8 cellular contexts compared by ENCODE assay signal in genomic region chr7:100890640-100891521, GRCh38. TPM values are rescaled to one million over a fixed set of nuclear protein-coding genes. Genes with fewer than 3 reads are reported as not detected.
DNase-seq lines count a peak whose midpoint lies in the region; ATAC-seq and TF ChIP-seq lines count a peak whose summit lies in the region.

No MANE protein-coding gene starts in this region.

- POLR2A ChIA-PET in AG04450 (lab: Yijun Ruan, JAX) = interaction anchor here (1.4 to 4.4 kb wide), 2 partner anchors 14 to 24 kb away, joined by 7 to 71 read pairs; partner anchors contain the start of genes SRRT and TRIP6
- POLR2A ChIA-PET in IMR-90 (lab: Charles Lee; ENCODE audit: unreplicated experiment) = interaction anchor here (0.5 to 1.4 kb wide), 5 partner anchors 10 to 314 kb away, joined by 3 to 15 read pairs (median 4); partner anchors contain the start of gene SRRT

- H3K4me1 ChIP-seq in IMR-90 (ENCODE audit: control insufficient read depth, insufficient read depth, low read length) = peaks cover 16% of the 10 kb centered on the region
- H3K4me1 ChIP-seq in mucosa of rectum (ENCODE audit: control insufficient read depth in 2 of 2, insufficient read depth in 2 of 2, low read length in 2 of 2) = peaks cover 39 to 42% of the 10 kb centered on the region in 2 donors

- H3K36me3 Mint-ChIP-seq in central memory CD8-positive, alpha-beta T cell (ENCODE audit: insufficient read depth) = peaks cover 32% of the 10 kb centered on the region

- H3K9me3 ChIP-seq in AG04450 (ENCODE audit: control insufficient read depth, insufficient read depth, low read length) (peaks cover 4% of the 10 kb centered on the region; the same call in 1 of the 2 replicates), IMR-90 (ENCODE audit: control insufficient read depth, insufficient read depth, low read length) (no peaks in the 10 kb centered on the region), mucosa of rectum (ENCODE audit: control insufficient read depth in 2 of 2, low read length in 2 of 2) (no peaks in the 10 kb centered on the region)

- peak overlapping the region; percentile 90 for H3K14ac ChIP-seq in IMR-90 (replicated peaks; ENCODE audit: low read depth, low read length)

- DNase-seq in AG04450 (ENCODE audit: low read depth, low spot score) (no peak), IMR-90 (no peak), putamen (ENCODE audit: low spot score) (no peak), anterior cingulate cortex (lab: John Stamatoyannopoulos, UW) (no peak)
- no peak for DNase-seq in central memory CD8-positive, alpha-beta T cell (ENCODE audit: low spot score in 2 of 2)

- H3K23ac ChIP-seq in IMR-90 (ENCODE audit: low read depth, low read length) = peak overlapping the region; percentile 70; the same call in 1 of the 2 replicates

- H3K9me1 ChIP-seq in IMR-90 (ENCODE audit: insufficient read depth, low read length) = peaks cover 3% of the 10 kb centered on the region; the same call in 1 of the 2 replicates

- no peak for TF ChIP-seq RAD21 in IMR-90 (IDR thresholded peaks at IDR 0.05; ENCODE audit: low read length)

- H3K36me3 ChIP-seq in IMR-90 (ENCODE audit: control insufficient read depth, insufficient read depth, low read length) (peaks cover 29% of the 10 kb centered on the region), mucosa of rectum (ENCODE audit: control insufficient read depth in 2 of 2, insufficient read depth in 2 of 2, low read length in 2 of 2) (peaks cover 15 to 29% of the 10 kb centered on the region in 2 donors)

- H2AK5ac ChIP-seq in IMR-90 (ENCODE audit: low read depth, low read length) = peak overlapping the region; percentile 91

- peaks cover 38% of the 10 kb centered on the region for H3K27me3 Mint-ChIP-seq in central memory CD8-positive, alpha-beta T cell

- peak overlapping the region; percentile 85 for H4K91ac ChIP-seq in IMR-90 (ENCODE audit: insufficient read depth, low read depth, low read length)

- 0 out of 2 replicates have a peak overlapping the region, but pooled peaks have one; percentile 43 for H3K56ac ChIP-seq in IMR-90 (ENCODE audit: extremely low read depth, insufficient read depth, low read length)

- TF ChIP-seq CTCF in AG04450 (IDR thresholded peaks at IDR 0.05; ENCODE audit: low read depth, low read length) (no peak), IMR-90 (conservative IDR thresholded peaks at IDR 0.05; ENCODE audit: low read depth, low read length) (no peak)

- peak overlapping the region; percentile 70 for H3K18ac ChIP-seq in IMR-90 (ENCODE audit: low read depth, low read length)

- dilution Hi-C loops in IMR-90 (cut with HindIII; ENCODE audit: low sequenced_read_pairs, unreplicated experiment) = no loop called here

- H3K4me2 ChIP-seq in IMR-90 (ENCODE audit: low read depth, low read length) = peak overlapping the region; percentile 53; the same call in 1 of the 2 replicates

- no peak for TF ChIP-seq POLR2A in IMR-90 (IDR thresholded peaks at IDR 0.05; ENCODE audit: low read depth, low read length)

- intact Hi-C loops in IMR-90 (cut with micrococcal nuclease) = no loop called here

- peak overlapping the region; percentile 75 for H3K27ac ChIP-seq in AG04450 (ENCODE audit: low read depth, low read length)
- peak overlapping the region; percentile 91 for H3K27ac ChIP-seq in IMR-90 (ENCODE audit: insufficient read depth, low read length)
- H3K27ac ChIP-seq in mucosa of rectum (ENCODE audit: low read depth in 2 of 2, low read length in 2 of 2) = peak overlapping the region; percentile 93 to 95

- H3K27ac Mint-ChIP-seq in central memory CD8-positive, alpha-beta T cell (ENCODE audit: low read depth) = no peak overlapping the region

- H2AK9ac ChIP-seq in IMR-90 (replicated peaks; ENCODE audit: low read depth, low read length, poor library complexity) = peak overlapping the region; percentile 86

- H2AFZ ChIP-seq in IMR-90 (replicated peaks; ENCODE audit: low read length, poor library complexity) = peak overlapping the region; percentile 87

- in situ Hi-C loops in IMR-90 (cut with MboI; ENCODE audit: low sequenced_read_pairs) = loop anchor here (5.0 to 10.0 kb wide), 2 partner anchors 166 to 394 kb away; no protein-coding TSS in a partner anchor

- H3K4ac ChIP-seq in IMR-90 (ENCODE audit: low read depth, low read length) = peak overlapping the region; percentile 95

- H3K4me3 Mint-ChIP-seq in central memory CD8-positive, alpha-beta T cell = peak overlapping the region; percentile 77

- peak overlapping the region; percentile 99 for H4K5ac ChIP-seq in IMR-90 (ENCODE audit: low read depth, low read length)

- H3K4me1 Mint-ChIP-seq in central memory CD8-positive, alpha-beta T cell = peaks cover 47% of the 10 kb centered on the region

- H3K9ac ChIP-seq in IMR-90 (ENCODE audit: low read depth, low read length) (peak overlapping the region; percentile 68), mucosa of rectum (ENCODE audit: low read depth in 1 of 2, low read length in 2 of 2) (peak overlapping the region; percentile 52 to 74)

- H4K8ac ChIP-seq in IMR-90 (ENCODE audit: low read depth in 2 of 2, low read length in 2 of 2) = peak overlapping the region; percentile 91 to 99

- ATAC-seq in IMR-90 (ENCODE audit: low read depth) (no peak), GM21381 (IDR thresholded peaks at IDR 0.05; ENCODE audit: unreplicated experiment) (no peak), HG03095 (IDR thresholded peaks at IDR 0.05; ENCODE audit: unreplicated experiment) (no peak)
- ATAC-seq in central memory CD8-positive, alpha-beta T cell (replicated peaks; ENCODE audit: extremely low read depth, poor library complexity, severe bottlenecking) = no peak

- CTCF ChIA-PET in AG04450 (lab: Charles Lee) (interaction anchor here (0.7 to 1.4 kb wide), 7 partner anchors 7 to 327 kb away, joined by 3 to 10 read pairs (median 5); partner anchors contain the start of genes PLOD3, POP7 and ZNHIT1), IMR-90 (lab: Yijun Ruan, JAX) (no interaction called here)

- H3K9me3 Mint-ChIP-seq in central memory CD8-positive, alpha-beta T cell = no peaks in the 10 kb centered on the region

- BruUV-seq in IMR-90 (replicated peaks; lab: Mats Ljungman, UMichigan) = no TSS peak

- peaks cover 14 to 26% of the 10 kb centered on the region in 2 experiments; a peak in 3 of 4 replicates for H3K79me1 ChIP-seq in IMR-90 (ENCODE audit: low read depth in 1 of 2, low read length in 2 of 2)

- peak overlapping the region; percentile 63 for H3K4me3 ChIP-seq in AG04450 (ENCODE audit: low read depth, low read length)
- H3K4me3 ChIP-seq in IMR-90 (ENCODE audit: insufficient read depth, low read depth, low read length) = no peak overlapping the region
- H3K4me3 ChIP-seq in mucosa of rectum (ENCODE audit: low read length in 2 of 2) = peak overlapping the region; percentile 75 to 80

- H3K27me3 ChIP-seq in AG04450 (ENCODE audit: control insufficient read depth, insufficient read depth, low read length) (peaks cover 7% of the 10 kb centered on the region), IMR-90 (ENCODE audit: control insufficient read depth, insufficient read depth, low read length) (peaks cover 9% of the 10 kb centered on the region), mucosa of rectum (ENCODE audit: control insufficient read depth in 2 of 2, insufficient read depth in 2 of 2, low read length in 2 of 2) (peaks cover under 1 to 3% of the 10 kb centered on the region in 2 donors)

- H2BK120ac ChIP-seq in IMR-90 (ENCODE audit: low read depth, low read length) = peak overlapping the region; percentile 89

- peak overlapping the region; percentile 42; the same call in 1 of the 3 replicates for H2BK15ac ChIP-seq in IMR-90 (ENCODE audit: low read depth, low read length)

- H4K20me1 ChIP-seq in IMR-90 (ENCODE audit: insufficient read depth, low read length) = peaks cover 15% of the 10 kb centered on the region; the same call in 1 of the 2 replicates

- 17% methylated on average over 2 of the region's 43 CpGs; no CpG with 5 or more reads in 1 of the 2 experiments for WGBS in IMR-90 (ENCODE audit: extremely low coverage in 2 of 2, insufficient read length in 1 of 2), 2 experiments

- H2BK5ac ChIP-seq in IMR-90 (ENCODE audit: low read depth, low read length, poor library complexity, severe bottlenecking) = peak overlapping the region; percentile 64

- H2BK20ac ChIP-seq in IMR-90 (ENCODE audit: low read depth, low read length) = no peak overlapping the region; the same call in 1 of the 2 replicates

TF ChIP-seq in IMR-90, 13 proteins besides CTCF, POLR2A, EP300 and RAD21 (continues in another document):
- TF ChIP-seq NFE2L2 (IDR thresholded peaks at IDR 0.05; ENCODE audit: low read depth, low read length) (no peak), MAZ (IDR thresholded peaks at IDR 0.05; ENCODE audit: borderline replicate concordance, low read depth, low read length) (no peak)

RNA-seq across cellular contexts. Expression of gene UFSP1, which starts 1.4 kb away (rescaled TPM):
- polyA plus RNA-seq in AG04450 (2011; rRNA removed) = 0.48 and 1.3 TPM in 2 replicates
- 1.7 and 2.8 TPM in 2 replicates for polyA minus RNA-seq in AG04450 (2011; rRNA and poly(A)+ RNA removed)
- 0.28 and 0.36 TPM in 2 replicates for total RNA-seq in IMR-90 (2012; rRNA removed)
- 1.0 TPM in 2 replicates for polyA plus RNA-seq in IMR-90 (2012; rRNA removed)
- polyA plus RNA-seq in IMR-90 (2012; cell fraction: cytosol; rRNA removed) = 2.0 and 2.5 TPM in 2 replicates
- polyA plus RNA-seq in IMR-90 (2012; cell fraction: nucleus; rRNA removed; ENCODE audit: low replicate concordance) = 0.70 and 3.1 TPM in 2 replicates

RNA-seq across cellular contexts. Expression of gene ACHE, which starts 4.8 kb away (rescaled TPM):
- polyA plus RNA-seq in AG04450 (2011; rRNA removed) = 0.24 and 0.35 TPM in 2 replicates
- 0.26 and 0.55 TPM in 2 replicates for polyA minus RNA-seq in AG04450 (2011; rRNA and poly(A)+ RNA removed)
- total RNA-seq in IMR-90 (2012; rRNA removed) = not detected in 2 replicates
- polyA plus RNA-seq in IMR-90 (2012; rRNA removed) = 0.41 and 0.65 TPM in 2 replicates
- polyA plus RNA-seq in IMR-90 (2012; cell fraction: cytosol; rRNA removed) = 0.25 and 0.48 TPM in 2 replicates
- 1.6 and 4.6 TPM in 2 replicates for polyA plus RNA-seq in IMR-90 (2012; cell fraction: nucleus; rRNA removed; ENCODE audit: low replicate concordance)

RNA-seq across cellular contexts. Expression of gene SRRT, which starts 16.0 kb away (rescaled TPM):
- polyA plus RNA-seq in AG04450 (2011; rRNA removed) = 42.4 and 51.8 TPM in 2 replicates
- 56.1 and 67.0 TPM in 2 replicates for polyA minus RNA-seq in AG04450 (2011; rRNA and poly(A)+ RNA removed)
- total RNA-seq in IMR-90 (2012; rRNA removed) = 41.4 and 45.3 TPM in 2 replicates
- polyA plus RNA-seq in IMR-90 (2012; rRNA removed) = 89.5 and 93.5 TPM in 2 replicates
- polyA plus RNA-seq in IMR-90 (2012; cell fraction: cytosol; rRNA removed) = 44.1 and 48.9 TPM in 2 replicates
- 362 and 444 TPM in 2 replicates for polyA plus RNA-seq in IMR-90 (2012; cell fraction: nucleus; rRNA removed; ENCODE audit: low replicate concordance)

RNA-seq across cellular contexts. Expression of gene TRIP6, which starts 23.7 kb away (rescaled TPM):
- 65.9 and 67.3 TPM in 2 replicates for polyA plus RNA-seq in AG04450 (2011; rRNA removed)
- 39.1 and 45.8 TPM in 2 replicates for polyA minus RNA-seq in AG04450 (2011; rRNA and poly(A)+ RNA removed)
- total RNA-seq in IMR-90 (2012; rRNA removed) = 36.4 and 39.2 TPM in 2 replicates
- polyA plus RNA-seq in IMR-90 (2012; rRNA removed) = 72.3 and 89.0 TPM in 2 replicates
- polyA plus RNA-seq in IMR-90 (2012; cell fraction: cytosol; rRNA removed) = 76.7 and 146 TPM in 2 replicates
- 158 and 235 TPM in 2 replicates for polyA plus RNA-seq in IMR-90 (2012; cell fraction: nucleus; rRNA removed; ENCODE audit: low replicate concordance)

RNA-seq across cellular contexts. Expression of gene SLC12A9, which starts 38.4 kb away (rescaled TPM):
- polyA plus RNA-seq in AG04450 (2011; rRNA removed) (10.8 and 11.2 TPM in 2 replicates), IMR-90 (2012; rRNA removed) (16.2 and 17.7 TPM in 2 replicates)
- 16.0 and 17.3 TPM in 2 replicates for polyA minus RNA-seq in AG04450 (2011; rRNA and poly(A)+ RNA removed)
- 3.3 and 4.5 TPM in 2 replicates for total RNA-seq in IMR-90 (2012; rRNA removed)
- polyA plus RNA-seq in IMR-90 (2012; cell fraction: cytosol; rRNA removed) = 11.9 and 20.8 TPM in 2 replicates
- polyA plus RNA-seq in IMR-90 (2012; cell fraction: nucleus; rRNA removed; ENCODE audit: low replicate concordance) = 49.4 and 99.1 TPM in 2 replicates
